In the genomic region with DNA sequence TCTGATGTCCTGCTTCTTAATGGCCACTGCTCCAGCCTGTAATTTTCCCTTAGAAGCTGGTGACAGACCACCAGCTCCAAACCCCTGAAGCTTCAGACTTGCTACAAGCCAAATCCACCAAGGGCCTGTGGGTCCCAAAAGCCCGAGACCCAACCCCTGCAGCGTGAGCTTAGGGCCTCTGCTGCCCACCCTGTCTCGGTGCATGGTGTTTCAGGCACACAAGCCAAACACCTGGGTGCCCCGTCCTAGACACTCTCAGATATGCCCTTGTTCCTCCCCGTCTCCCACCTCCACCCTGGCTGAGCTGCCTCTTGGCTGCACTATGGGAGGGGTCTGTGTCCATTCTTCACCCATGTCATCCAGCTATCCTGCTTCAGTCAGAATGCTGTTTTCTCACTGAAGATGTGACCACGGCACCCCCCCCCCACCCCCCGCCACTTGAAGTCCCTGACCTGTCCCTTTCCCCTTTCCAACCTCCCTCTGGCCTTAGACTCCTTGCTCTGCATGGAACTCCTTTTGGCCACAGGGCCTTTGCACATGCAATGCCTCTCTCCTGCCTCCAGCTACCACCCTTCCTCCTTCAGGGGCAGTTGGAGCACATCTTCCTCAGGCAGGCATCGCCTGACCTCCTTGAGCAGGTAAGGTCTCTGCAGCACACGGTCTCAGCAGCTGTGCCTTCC, we compare ENCODE assay signal across 16 cellular contexts.
"Had no signal": no experiment of that assay in that cellular context is flagged by ENCODE, and none has a peak within 500 bp of the region (broad histone marks: within the 10 kb centered on the region; RNA-seq: fewer than 3 reads in every experiment).

No MANE protein-coding gene starts in this region.

- H3K27ac ChIP-seq: gastrocnemius medialis, skin epidermis had no signal

- H3K4me3 ChIP-seq: gastrocnemius medialis, skin epidermis had no signal

- H3K36me3 ChIP-seq: gastrocnemius medialis had no signal

- H3K27me3 ChIP-seq: gastrocnemius medialis had no signal

- DNase-seq: activated B cell treated with CpG ODN at 0.5 μM for 24 hours; activated CD4-positive, alpha-beta memory T cell treated with anti-CD3 and anti-CD28 coated beads for 36 hours; activated CD4-positive, alpha-beta T cell treated with anti-CD3 and anti-CD28 coated beads for 4 hours; activated naive CD4-positive, alpha-beta T cell treated with anti-CD3 and anti-CD28 coated beads, Interleukin-2, amount 10 ng/mL, durations not matched to agents 7 days and 5 days; activated naive CD8-positive, alpha-beta T cell treated with anti-CD3 and anti-CD28 coated beads, Interleukin-2, amount 50 U/mL, for 24 hours; activated T-cell treated with anti-CD3 and anti-CD28 coated beads, Interleukin-2, amount 50 U/mL, for 1 hour; anterior cingulate cortex; central memory CD4-positive, alpha-beta T cell; cortex of kidney; gastrocnemius medialis; left cardiac atrium; midbrain; nephron progenitor cell; nucleus accumbens; stimulated activated CD4-positive, alpha-beta T cell treated with anti-CD3 and anti-CD28 coated beads, Interleukin-4, amount 100 ng/mL, for 24 hours had no signal

- H3K4me1 ChIP-seq: gastrocnemius medialis had no signal
